Comparison of ENCODE assay signal across 34 cellular contexts in the genomic region with DNA sequence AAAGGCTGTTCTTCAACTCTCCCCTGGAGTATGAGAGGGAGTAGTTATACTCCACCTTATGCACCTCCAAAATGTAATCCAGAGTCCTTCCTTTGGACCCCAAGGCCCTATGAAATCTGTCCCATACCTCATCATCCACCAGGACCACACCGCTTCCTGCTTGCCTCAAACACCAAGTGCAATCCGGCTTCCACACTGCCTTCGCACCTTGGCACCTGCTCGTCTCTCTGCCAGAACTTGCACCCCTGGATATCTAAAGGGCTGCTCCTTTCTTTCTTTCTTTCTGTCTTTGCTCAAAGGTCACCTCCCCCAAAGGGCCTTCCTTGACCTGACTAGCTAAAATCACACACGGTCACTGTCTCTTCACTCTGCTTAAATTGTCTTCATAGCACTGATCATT.
"Had no signal": no experiment of that assay in that cellular context is flagged by ENCODE, and none has a peak within 500 bp of the region (broad histone marks: within the 10 kb centered on the region; RNA-seq: fewer than 3 reads in every experiment).

No MANE protein-coding gene starts in this region.

- H3K36me3 ChIP-seq: adrenal gland, ascending aorta, brain microvascular endothelial cell, breast epithelium, cardiac muscle cell had no signal

- FAIRE-seq: astrocyte had no signal

- ATAC-seq: activated naive CD4-positive, alpha-beta T cell treated with anti-CD3 and anti-CD28 coated beads, Interleukin-2, amount 50 U/mL, for 72 hours; activated naive CD8-positive, alpha-beta T cell treated with anti-CD3 and anti-CD28 coated beads, Interleukin-2, amount 50 U/mL, for 24 hours; activated T-cell treated with anti-CD3 and anti-CD28 coated beads, Interleukin-2, amount 50 U/mL, for 4 hours; activated T-cell treated with anti-CD3 and anti-CD28 coated beads, Interleukin-2, amount 50 U/mL, for 72 hours; activated T-helper 17 cell treated with anti-CD3 and anti-CD28 coated beads, Interleukin-2, amount 50 U/mL, for 72 hours; body of pancreas had no signal

- H3K4me3 ChIP-seq: adrenal gland, ascending aorta, body of pancreas, breast epithelium, cardiac muscle cell had no signal

- H3K27ac ChIP-seq: adrenal gland, ascending aorta, body of pancreas, brain microvascular endothelial cell, breast epithelium, cardiac muscle cell had no signal

- DNase-seq: activated effector memory CD4-positive, alpha-beta T cell treated with anti-CD3 and anti-CD28 coated beads, Interleukin-2, amount 50 U/mL, for 16 hours; activated effector memory CD4-positive, alpha-beta T cell treated with Interleukin-2 at 50 U/mL for 16 hours; activated gamma-delta T cell; activated gamma-delta T cell treated with Interleukin-2 at 50 U/mL for 16 hours; activated naive CD4-positive, alpha-beta T cell; activated naive CD4-positive, alpha-beta T cell treated with anti-CD3 and anti-CD28 coated beads for 36 hours; activated naive CD4-positive, alpha-beta T cell treated with anti-CD3 and anti-CD28 coated beads, Interleukin-2, amount 10 ng/mL, durations not matched to agents 7 days and 5 days; activated naive CD4-positive, alpha-beta T cell treated with anti-CD3 and anti-CD28 coated beads, Interleukin-2, amount 50 U/mL, for 16 hours; activated naive CD4-positive, alpha-beta T cell treated with Interleukin-2 at 50 U/mL for 16 hours; activated naive CD8-positive, alpha-beta T cell treated with anti-CD3 and anti-CD28 coated beads for 36 hours; activated naive CD8-positive, alpha-beta T cell treated with anti-CD3 and anti-CD28 coated beads, Interleukin-2, amount 10 ng/mL, durations not matched to agents 7 days and 5 days; activated naive CD8-positive, alpha-beta T cell treated with anti-CD3 and anti-CD28 coated beads, Interleukin-2, amount 50 U/mL, for 24 hours; activated T-cell treated with anti-CD3 and anti-CD28 coated beads for 4 hours; activated T-cell treated with anti-CD3 and anti-CD28 coated beads, Interleukin-2, amount 50 U/mL, for 1 hour; activated T-cell treated with anti-CD3 and anti-CD28 coated beads, Interleukin-2, amount 50 U/mL, for 24 hours; activated T-cell treated with anti-CD3 and anti-CD28 coated beads, Interleukin-2, amount 50 U/mL, for 4 hours; activated T-cell treated with anti-CD3 and anti-CD28 coated beads, Interleukin-2, amount 50 U/mL, for 48 hours; activated T-cell treated with anti-CD3 and anti-CD28 coated beads, Interleukin-2, amount 50 U/mL, for 72 hours; adrenal gland; amniotic stem cell; amygdala; anterior cingulate cortex; aorta; body of pancreas; brain microvascular endothelial cell; caudate nucleus; central memory CD4-positive, alpha-beta T cell; cerebellar nuclear complex had no signal

- H3K27me3 ChIP-seq: adrenal gland, ascending aorta, body of pancreas, breast epithelium, cardiac muscle cell had no signal

- H3K9me3 ChIP-seq: adrenal gland, ascending aorta, body of pancreas, breast epithelium had no signal

- H3K4me1 ChIP-seq: adrenal gland, ascending aorta, breast epithelium had no signal
